In the genomic region with DNA sequence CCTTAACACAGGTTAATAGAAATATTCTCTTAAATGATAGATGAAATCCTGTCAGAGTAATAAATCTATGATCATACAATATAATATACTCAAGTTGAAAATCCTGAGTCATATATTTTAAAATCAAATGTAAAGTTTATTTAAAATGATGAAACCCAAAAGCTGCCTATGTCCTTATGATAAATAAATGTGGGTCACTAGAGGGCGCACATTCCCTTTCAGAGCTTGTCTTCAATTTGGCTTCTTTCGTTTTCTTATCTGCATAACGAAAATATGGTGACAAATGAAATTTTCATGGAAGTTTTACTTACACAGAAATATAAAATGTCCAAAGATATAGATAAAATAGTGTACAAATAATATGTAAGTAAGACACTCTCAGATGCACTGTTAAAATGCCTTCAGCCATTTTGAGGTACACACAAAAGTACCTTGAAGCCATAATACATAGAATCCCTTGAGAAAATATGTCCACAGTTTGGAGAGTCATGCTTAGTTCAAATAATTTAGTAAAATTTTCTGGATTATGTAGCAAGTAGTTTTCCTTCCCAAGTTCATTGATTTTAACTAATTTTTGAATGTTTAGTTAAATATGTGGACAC, we compare ENCODE assay signal across 9 cellular contexts.
DNase-seq lines count a peak whose midpoint lies in the region; ATAC-seq and TF ChIP-seq lines count a peak whose summit lies in the region.
"Had no signal": no experiment of that assay in that cellular context is flagged by ENCODE, and none has a peak within 500 bp of the region (broad histone marks: within the 10 kb centered on the region; RNA-seq: fewer than 3 reads in every experiment).

No MANE protein-coding gene starts in this region.

- no peak overlapping the region for H3K4me3 Mint-ChIP-seq in activated T-helper 2 cell treated with anti-CD3 and anti-CD28 coated beads, Interferon-gamma antibody, Interleukin-2, Interleukin-4, amounts not matched to agents 10 μg/mL and 5 μg/mL and 100 μg/mL, durations not matched to agents 14 hours and 24 hours and 36 hours (ENCODE audit: low read depth)

- H3K4ac ChIP-seq in IMR-90 (ENCODE audit: low read depth, low read length): no peak overlapping the region

- no peak overlapping the region for H3K14ac ChIP-seq in IMR-90 (replicated peaks; ENCODE audit: low read depth, low read length)

- CTCF ChIA-PET in IMR-90 (lab: Yijun Ruan, JAX): interaction anchor here (0.6 to 1.4 kb wide), 3 partner anchors 16 to 806 kb away, joined by 3 read pairs; no protein-coding TSS in a partner anchor

- intact Hi-C loops in IMR-90 (cut with micrococcal nuclease): loop anchor here (1.0 to 5.0 kb wide), 3 partner anchors 141 to 805 kb away; no protein-coding TSS in a partner anchor
- intact Hi-C loops in psoas muscle (cut with DNase I): loop anchor here in 1 of 2 donors (5.0 kb wide), 1 partner anchor 806 kb away; no protein-coding TSS in a partner anchor
- intact Hi-C loops in activated T-helper 2 cell treated with anti-CD3 and anti-CD28 coated beads, Interferon-gamma antibody, Interleukin-2, Interleukin-4, amounts not matched to agents 10 μg/mL and 5 μg/mL and 100 μg/mL, durations not matched to agents 14 hours and 24 hours and 36 hours (cut with micrococcal nuclease): no loop called here

- no peak overlapping the region for H2BK5ac ChIP-seq in IMR-90 (ENCODE audit: low read depth, low read length, poor library complexity, severe bottlenecking)

- dilution Hi-C loops in IMR-90 (cut with HindIII; ENCODE audit: low sequenced_read_pairs, unreplicated experiment): no loop called here

- H3K9ac ChIP-seq in IMR-90 (ENCODE audit: low read depth, low read length): no peak overlapping the region
- peak overlapping the region; percentile 17 for H3K9ac ChIP-seq in SK-N-MC (ENCODE audit: insufficient read length)

- H3K56ac ChIP-seq in IMR-90 (ENCODE audit: extremely low read depth, insufficient read depth, low read length): no peak overlapping the region

- no peak overlapping the region for H4K91ac ChIP-seq in IMR-90 (ENCODE audit: insufficient read depth, low read depth, low read length)

- no peak overlapping the region for H3K27ac Mint-ChIP-seq in activated T-helper 2 cell treated with anti-CD3 and anti-CD28 coated beads, Interferon-gamma antibody, Interleukin-2, Interleukin-4, amounts not matched to agents 10 μg/mL and 5 μg/mL and 100 μg/mL, durations not matched to agents 14 hours and 24 hours and 36 hours

- no peak overlapping the region for H2BK15ac ChIP-seq in IMR-90 (ENCODE audit: low read depth, low read length)

- no peak overlapping the region for H2AK9ac ChIP-seq in IMR-90 (replicated peaks; ENCODE audit: low read depth, low read length, poor library complexity)

- H3K27me3 ChIP-seq in IMR-90 (ENCODE audit: control insufficient read depth, insufficient read depth, low read length) (no peaks in the 10 kb centered on the region), psoas muscle (ENCODE audit: insufficient read depth in 3 of 3, low read length in 2 of 3) (no peaks in the 10 kb centered on the region)

- H4K5ac ChIP-seq in IMR-90 (ENCODE audit: low read depth, low read length): no peak overlapping the region

- no peak overlapping the region for H2BK20ac ChIP-seq in IMR-90 (ENCODE audit: low read depth, low read length)

- H2AFZ ChIP-seq in IMR-90 (replicated peaks; ENCODE audit: low read length, poor library complexity): no peak overlapping the region

- H3K4me1 ChIP-seq in IMR-90 (ENCODE audit: control insufficient read depth, insufficient read depth, low read length) (no peaks in the 10 kb centered on the region), psoas muscle (no peaks in the 10 kb centered on the region)

- BruUV-seq in IMR-90 (replicated peaks; lab: Mats Ljungman, UMichigan): no TSS peak

- H3K4me3 ChIP-seq in IMR-90 (ENCODE audit: insufficient read depth, low read depth, low read length): no peak overlapping the region
- peak overlapping the region; percentile 56 for H3K4me3 ChIP-seq in SK-N-MC
- H3K4me3 ChIP-seq in fibroblast of pulmonary artery (replicated peaks; ENCODE audit: low read depth, low read length): peak overlapping the region; percentile 2
- H3K4me3 ChIP-seq in psoas muscle: no peak overlapping the region

- H3K27ac ChIP-seq in 22Rv1: no peak overlapping the region
- H3K27ac ChIP-seq in IMR-90 (ENCODE audit: insufficient read depth, low read length): no peak overlapping the region
- no peak overlapping the region for H3K27ac ChIP-seq in SK-N-MC
- no peak overlapping the region for H3K27ac ChIP-seq in psoas muscle
- H3K27ac ChIP-seq: epithelial cell of prostate had no signal

- no peaks in the 10 kb centered on the region for H3K36me3 Mint-ChIP-seq in activated T-helper 2 cell treated with anti-CD3 and anti-CD28 coated beads, Interferon-gamma antibody, Interleukin-2, Interleukin-4, amounts not matched to agents 10 μg/mL and 5 μg/mL and 100 μg/mL, durations not matched to agents 14 hours and 24 hours and 36 hours (ENCODE audit: low read depth)

- no peak overlapping the region for H3K18ac ChIP-seq in IMR-90 (ENCODE audit: low read depth, low read length)

- no peaks in the 10 kb centered on the region for H3K4me1 Mint-ChIP-seq in activated T-helper 2 cell treated with anti-CD3 and anti-CD28 coated beads, Interferon-gamma antibody, Interleukin-2, Interleukin-4, amounts not matched to agents 10 μg/mL and 5 μg/mL and 100 μg/mL, durations not matched to agents 14 hours and 24 hours and 36 hours (ENCODE audit: low read depth)

- no CpG with 5 or more reads among the region's 3 CpGs for WGBS in IMR-90 (ENCODE audit: extremely low coverage in 2 of 2, insufficient read length in 1 of 2), 2 experiments
- 9 to 22% (median 20%) methylated on average over 3 of the region's 3 CpGs for WGBS in psoas muscle, 3 donors

- no peaks in the 10 kb centered on the region for H3K9me3 Mint-ChIP-seq in activated T-helper 2 cell treated with anti-CD3 and anti-CD28 coated beads, Interferon-gamma antibody, Interleukin-2, Interleukin-4, amounts not matched to agents 10 μg/mL and 5 μg/mL and 100 μg/mL, durations not matched to agents 14 hours and 24 hours and 36 hours

- no peak overlapping the region for H3K23ac ChIP-seq in IMR-90 (ENCODE audit: low read depth, low read length)

- in situ Hi-C loops in IMR-90 (cut with MboI; ENCODE audit: low sequenced_read_pairs): loop anchor here (10.0 kb wide), 1 partner anchor 804 kb away; no protein-coding TSS in a partner anchor

- no peaks in the 10 kb centered on the region for H3K36me3 ChIP-seq in IMR-90 (ENCODE audit: control insufficient read depth, insufficient read depth, low read length)
- H3K36me3 ChIP-seq in SK-N-MC (ENCODE audit: insufficient read depth, low read length): no peaks in the 10 kb centered on the region
- H3K36me3 ChIP-seq in psoas muscle (ENCODE audit: insufficient read depth in 1 of 2, low read depth in 1 of 2): no peaks in the 10 kb centered on the region

- no peaks in the 10 kb centered on the region for H3K79me1 ChIP-seq in IMR-90 (ENCODE audit: low read depth in 1 of 2, low read length in 2 of 2)

- H3K9me1 ChIP-seq in IMR-90 (ENCODE audit: insufficient read depth, low read length): no peaks in the 10 kb centered on the region

- H2BK120ac ChIP-seq in IMR-90 (ENCODE audit: low read depth, low read length): no peak overlapping the region

- no peaks in the 10 kb centered on the region for H4K20me1 ChIP-seq in IMR-90 (ENCODE audit: insufficient read depth, low read length)

- TF ChIP-seq CTCF in 22Rv1 (IDR thresholded peaks at IDR 0.05) (peak; percentile 70), IMR-90 (conservative IDR thresholded peaks at IDR 0.05; ENCODE audit: low read depth, low read length) (peak; percentile 73), fibroblast of pulmonary artery (IDR thresholded peaks at IDR 0.05; ENCODE audit: low read length, missing control alignments) (peak; percentile 48), psoas muscle (IDR thresholded peaks at IDR 0.05) (peak; percentile 62)

- POLR2A ChIA-PET in IMR-90 (lab: Charles Lee; ENCODE audit: unreplicated experiment): no interaction called here

- peak overlapping the region; percentile 17 for H3K4me2 ChIP-seq in IMR-90 (ENCODE audit: low read depth, low read length)

- DNase-seq in EH (ENCODE audit: low read depth) (peak; percentile 8), IMR-90 (peak; percentile 52), SK-N-MC (ENCODE audit: low read depth, low spot score) (peak; percentile 32), fibroblast of pulmonary artery (ENCODE audit: low read depth) (peak; percentile 56), psoas muscle (no peak)
- no peak for DNase-seq in activated T-helper 2 cell treated with anti-CD3 and anti-CD28 coated beads, Interferon-gamma antibody, Interleukin-2, Interleukin-4, amounts not matched to agents 10 μg/mL and 5 μg/mL and 100 μg/mL, durations not matched to agents 14 hours and 24 hours and 36 hours (ENCODE audit: low spot score)

- peak; percentile 64 for TF ChIP-seq RAD21 in IMR-90 (IDR thresholded peaks at IDR 0.05; ENCODE audit: low read length)

- TF ChIP-seq POLR2A in IMR-90 (IDR thresholded peaks at IDR 0.05; ENCODE audit: low read depth, low read length) (no peak), GM18505 (IDR thresholded peaks at IDR 0.05; ENCODE audit: borderline replicate concordance, extremely low read depth, insufficient read depth, insufficient read length) (no peak)

- H4K8ac ChIP-seq in IMR-90 (ENCODE audit: low read depth in 2 of 2, low read length in 2 of 2): no peak overlapping the region

- no peak overlapping the region for H2AK5ac ChIP-seq in IMR-90 (ENCODE audit: low read depth, low read length)

- H3K27me3 Mint-ChIP-seq in activated T-helper 2 cell treated with anti-CD3 and anti-CD28 coated beads, Interferon-gamma antibody, Interleukin-2, Interleukin-4, amounts not matched to agents 10 μg/mL and 5 μg/mL and 100 μg/mL, durations not matched to agents 14 hours and 24 hours and 36 hours (ENCODE audit: low read depth): no peaks in the 10 kb centered on the region

- H3K9me3 ChIP-seq in IMR-90 (ENCODE audit: control insufficient read depth, insufficient read depth, low read length): no peaks in the 10 kb centered on the region
- H3K9me3 ChIP-seq in SK-N-MC (ENCODE audit: low read depth, low read length): no peaks in the 10 kb centered on the region
- no peaks in the 10 kb centered on the region for H3K9me3 ChIP-seq in psoas muscle

- ATAC-seq in IMR-90 (ENCODE audit: low read depth) (peak; percentile 29; the same call in 1 of the 2 replicates), psoas muscle (peak in 1 of 4 donors; percentile 35), GM18505 (IDR thresholded peaks at IDR 0.05; ENCODE audit: unreplicated experiment) (no peak)

TF ChIP-seq in IMR-90, 13 proteins besides CTCF, POLR2A, EP300 and RAD21 (continues in another document):
- no peak for TF ChIP-seq NFE2L2 (IDR thresholded peaks at IDR 0.05; ENCODE audit: low read depth, low read length)
- no peak for TF ChIP-seq RFX5 (IDR thresholded peaks at IDR 0.05; ENCODE audit: low read depth, low read length)
- TF ChIP-seq BHLHE40 (IDR thresholded peaks at IDR 0.05; ENCODE audit: low read depth, low read length): no peak

Comparison
In these comparisons a context has a peak if more than half of its experiments do, and no peak if none do; other contexts are left out.
1. DNase-seq: peak in EH (single experiment), IMR-90 (single experiment), SK-N-MC (single experiment) and fibroblast of pulmonary artery (single experiment); none in psoas muscle (0 of 2) and activated T-helper 2 cell treated with anti-CD3 and anti-CD28 coated beads, Interferon-gamma antibody, Interleukin-2, Interleukin-4, amounts not matched to agents 10 μg/mL and 5 μg/mL and 100 μg/mL, durations not matched to agents 14 hours and 24 hours and 36 hours (single experiment).
2. H3K4me3 ChIP-seq: peak in SK-N-MC (single experiment) and fibroblast of pulmonary artery (single experiment); none in IMR-90 (single experiment) and psoas muscle (single experiment).
3. Peak in every context shown above with its lines, with median percentiles within 50 percentile points of each other: CTCF ChIP-seq.